Comparison of ENCODE assay signal across 10 cellular contexts in genomic region chr16:70692130-70692470, GRCh38. TPM values are rescaled to one million over a fixed set of nuclear protein-coding genes. Genes with fewer than 3 reads are reported as not detected.
A peak's percentile ranks its signal among the peaks of the same experiment; 100 is the strongest.
DNase-seq lines count a peak whose midpoint lies in the region; ATAC-seq and TF ChIP-seq lines count a peak whose summit lies in the region.
"Had no signal": no experiment of that assay in that cellular context is flagged by ENCODE, and none has a peak within 500 bp of the region (broad histone marks: within the 10 kb centered on the region; RNA-seq: fewer than 3 reads in every experiment).

No MANE protein-coding gene starts in this region.

- H3K27me3 ChIP-seq in ACC112 (ENCODE audit: insufficient read depth, low read length) (no peaks in the 10 kb centered on the region), left lung (no peaks in the 10 kb centered on the region), skeletal muscle satellite cell (ENCODE audit: control insufficient read depth, insufficient read depth, low read length) (no peaks in the 10 kb centered on the region)

- H3K4me3 ChIP-seq in ACC112 (ENCODE audit: low read depth, low read length) (no peak overlapping the region), left lung (no peak overlapping the region), skeletal muscle satellite cell (ENCODE audit: low read length) (no peak overlapping the region)

- peak overlapping the region; percentile 36; the same call in 1 of the 2 replicates for H3K27ac ChIP-seq in ACC112 (ENCODE audit: low read depth, low read length)
- H3K27ac ChIP-seq in angular gyrus (ENCODE audit: low read depth, low read length) = peak overlapping the region; percentile 76
- peak overlapping the region; percentile 66 to 87 for H3K27ac ChIP-seq in left lung

- DNase-seq in left lung = peak in 1 of 2 donors; percentile 50
- DNase-seq in AML-193 (lab: John Stamatoyannopoulos, UW) = no peak
- DNase-seq in NK-92 treated with Interleukin-12 subunit alpha and Interleukin-12 subunit beta, amount 100 ng/mL, for 24 hours (lab: John Stamatoyannopoulos, UW) = no peak
- DNase-seq in MV-4-11 (lab: John Stamatoyannopoulos, UW) = no peak
- DNase-seq: NCI-H526 had no signal

- H2AFZ ChIP-seq in ACC112 (ENCODE audit: low read length, unreplicated experiment) = no peak overlapping the region

- H3K36me3 ChIP-seq in ACC112 (ENCODE audit: insufficient read depth, low read length) (no peaks in the 10 kb centered on the region), left lung (peaks cover 0 to 16% of the 10 kb centered on the region in 2 donors), skeletal muscle satellite cell (ENCODE audit: insufficient read depth, low read length) (no peaks in the 10 kb centered on the region)

- H3K4me1 ChIP-seq in ACC112 (ENCODE audit: control insufficient read depth, insufficient read depth, low read length, unreplicated experiment) (peaks cover 72% of the 10 kb centered on the region), left lung (peaks cover 63 to 90% of the 10 kb centered on the region in 2 donors), skeletal muscle satellite cell (ENCODE audit: control insufficient read depth, insufficient read depth, low read length) (peaks cover 97% of the 10 kb centered on the region)

- H3K79me2 ChIP-seq in ACC112 (ENCODE audit: control insufficient read depth, insufficient read depth, low read length, unreplicated experiment) = no peaks in the 10 kb centered on the region

- intact Hi-C loops in left lung (cut with DNase I) = no loop called here

- no peak for TF ChIP-seq CTCF in left lung (IDR thresholded peaks at IDR 0.05)

- ATAC-seq in left lung (no peak), GM19397 (IDR thresholded peaks at IDR 0.05; ENCODE audit: unreplicated experiment) (no peak)

- H3K9me3 ChIP-seq in left lung (no peaks in the 10 kb centered on the region), skeletal muscle satellite cell (replicated peaks; ENCODE audit: low read length) (no peaks in the 10 kb centered on the region)

- H3K9ac ChIP-seq in skeletal muscle satellite cell (ENCODE audit: low read depth, low read length) = peak overlapping the region; percentile 80

- no peak overlapping the region for H3K4me2 ChIP-seq in skeletal muscle satellite cell (ENCODE audit: low read length)

RNA-seq across cellular contexts. Expression of gene MTSS2, which starts 6.2 kb away (rescaled TPM):
- 10 to 100 TPM; 58.1 to 96.3 TPM for total RNA-seq in left lung
- total RNA-seq in skeletal muscle satellite cell (2012; rRNA removed) = 17.0 and 25.6 TPM in 2 replicates

RNA-seq across cellular contexts. Expression of gene IL34, which starts 45.7 kb away (rescaled TPM):
- total RNA-seq in left lung = 1 to 10 TPM; 2.1 to 4.1 TPM
- total RNA-seq in skeletal muscle satellite cell (2012; rRNA removed) = 0.51 and 1.5 TPM in 2 replicates
- total RNA-seq: activated CD8-positive, alpha-beta memory T cell treated with anti-CD3 and anti-CD28 coated beads for 36 hours had no signal
